8 cellular contexts compared by ENCODE assay signal in genomic region chr18:26190506-26190905, GRCh38.
A peak's percentile ranks its signal among the peaks of the same experiment; 100 is the strongest.
DNase-seq lines count a peak whose midpoint lies in the region; ATAC-seq lines count a peak whose summit lies in the region.

No MANE protein-coding gene starts in this region.

- no peaks in the 10 kb centered on the region for H3K9me3 ChIP-seq in effector memory CD4-positive, alpha-beta T cell (ENCODE audit: control insufficient read depth, low read length)

- H3K4me1 ChIP-seq in effector memory CD4-positive, alpha-beta T cell (ENCODE audit: control insufficient read depth, insufficient read depth, low read length, poor library complexity, severe bottlenecking): peaks cover 5% of the 10 kb centered on the region

- peak; percentile 86 for ATAC-seq in GM18502 (IDR thresholded peaks at IDR 0.05; ENCODE audit: poor library complexity, unreplicated experiment)
- ATAC-seq in HG02678 (IDR thresholded peaks at IDR 0.05; ENCODE audit: unreplicated experiment): peak; percentile 80

- H3K27ac ChIP-seq in effector memory CD4-positive, alpha-beta T cell (ENCODE audit: insufficient read depth, low read length, poor library complexity, severe bottlenecking): peak overlapping the region; percentile 37

- no peaks in the 10 kb centered on the region for H3K27me3 ChIP-seq in effector memory CD4-positive, alpha-beta T cell (replicated peaks; ENCODE audit: control insufficient read depth, insufficient read depth, low read length, poor library complexity, severe bottlenecking)

- DNase-seq in RPMI8226 (peak; percentile 86), inferior parietal cortex (ENCODE audit: extremely low spot score) (no peak), LoVo (ENCODE audit: low spot score) (no peak), GM19240 (ENCODE audit: insufficient read length, low spot score) (no peak), retina (no peak)
- no peak for DNase-seq in effector memory CD4-positive, alpha-beta T cell

- H3K36me3 ChIP-seq in effector memory CD4-positive, alpha-beta T cell (ENCODE audit: control insufficient read depth, insufficient read depth, low read length): no peaks in the 10 kb centered on the region

- peak overlapping the region; percentile 35 for H3K4me3 ChIP-seq in effector memory CD4-positive, alpha-beta T cell (ENCODE audit: insufficient read depth, low read depth, low read length, poor library complexity, severe bottlenecking)
